Comparison of ENCODE assay signal across 11 cellular contexts in the genomic region with DNA sequence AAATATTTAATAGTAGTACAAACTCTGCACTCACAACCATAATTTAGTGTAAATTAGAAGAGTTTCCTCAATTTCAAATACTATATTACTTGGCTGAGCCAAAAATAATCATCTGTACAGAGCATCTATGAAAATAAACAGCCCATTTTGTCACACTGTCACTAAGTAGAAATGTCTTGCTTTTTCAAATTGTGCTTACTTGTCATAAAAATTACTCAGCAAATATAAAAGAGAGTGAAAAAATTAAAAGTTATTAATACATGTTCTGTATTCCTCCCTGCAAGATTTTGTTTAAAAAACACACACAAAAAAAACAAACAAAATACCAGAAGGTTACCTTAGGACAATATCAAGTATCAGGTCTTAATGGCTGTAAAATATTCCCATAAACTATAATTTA.
"Had no signal": no experiment of that assay in that cellular context is flagged by ENCODE, and none has a peak within 500 bp of the region (broad histone marks: within the 10 kb centered on the region; RNA-seq: fewer than 3 reads in every experiment).

No MANE protein-coding gene starts in this region.

- H3K9me3 ChIP-seq: HAP-1 had no signal

- H3K4me2 ChIP-seq: GM23338 had no signal

- H3K4me1 ChIP-seq: HAP-1 had no signal

- ATAC-seq: GM23338, HCT116 had no signal

- H3K36me3 ChIP-seq: HAP-1 had no signal

- H3K4me3 ChIP-seq: GM23248, GM23338, HAP-1 had no signal

- FAIRE-seq: H1, H54 had no signal

- H2AFZ ChIP-seq: GM23248, GM23338 had no signal

- H3K27ac ChIP-seq: GM23248 had no signal

- DNase-seq: GM23248, GOT3, H7, H9, HCEC 1CT, HFFc6 had no signal

- H3K9ac ChIP-seq: GM23248 had no signal
